In genomic region chr5:40383719-40384651, GRCh38 we compare ENCODE assay signal across 9 cellular contexts.
DNase-seq lines count a peak whose midpoint lies in the region; ATAC-seq, FAIRE-seq and TF ChIP-seq lines count a peak whose summit lies in the region.
"Had no signal": no experiment of that assay in that cellular context is flagged by ENCODE, and none has a peak within 500 bp of the region (broad histone marks: within the 10 kb centered on the region; RNA-seq: fewer than 3 reads in every experiment).

No MANE protein-coding gene starts in this region.

- H3K27ac ChIP-seq in CD4-positive, alpha-beta T cell (ENCODE audit: low read depth, low read length): no peak overlapping the region
- H3K27ac ChIP-seq in dorsolateral prefrontal cortex: no peak overlapping the region

- no peaks in the 10 kb centered on the region for H3K36me3 Mint-ChIP-seq in CD4-positive, alpha-beta T cell (ENCODE audit: low read depth)

- peak overlapping the region; percentile 35 for H3K4me3 Mint-ChIP-seq in CD4-positive, alpha-beta T cell
- H3K4me3 Mint-ChIP-seq: nephron had no signal

- CTCF ChIA-PET in CD4-positive, alpha-beta T cell (lab: Charles Lee): interaction anchor here (1.3 to 1.5 kb wide), 3 partner anchors 10 to 297 kb away, joined by 3 to 5 read pairs (median 4); no protein-coding TSS in a partner anchor

- no peaks in the 10 kb centered on the region for H3K27me3 ChIP-seq in CD4-positive, alpha-beta T cell (ENCODE audit: control insufficient read depth, insufficient read depth, low read length)
- peaks cover 0 to 5% (median 0%) of the 10 kb centered on the region in 45 donors for H3K27me3 ChIP-seq in dorsolateral prefrontal cortex

- peak overlapping the region; percentile 54 for H3K27ac Mint-ChIP-seq in CD4-positive, alpha-beta T cell
- H3K27ac Mint-ChIP-seq: nephron had no signal

- peak; percentile 22 for ATAC-seq in CD4-positive, alpha-beta T cell (ENCODE audit: poor library complexity)
- ATAC-seq in GM21786 (IDR thresholded peaks at IDR 0.05; ENCODE audit: unreplicated experiment) (peak; percentile 28), HG02840 (IDR thresholded peaks at IDR 0.05; ENCODE audit: low FRiP score, unreplicated experiment) (no peak), left colon (no peak)

- POLR2A ChIA-PET in CD4-positive, alpha-beta T cell (lab: Charles Lee): interaction anchor here (1.1 to 1.5 kb wide), 5 partner anchors 8 to 297 kb away, joined by 3 to 4 read pairs (median 3); no protein-coding TSS in a partner anchor

- H3K27me3 Mint-ChIP-seq in CD4-positive, alpha-beta T cell: no peaks in the 10 kb centered on the region

- intact Hi-C loops in CD4-positive, alpha-beta T cell (cut with DNase I, micrococcal nuclease): loop anchor here in 1 of 2 experiments (2.0 kb wide), 1 partner anchor 27 kb away; no protein-coding TSS in a partner anchor
- intact Hi-C loops in left colon (cut with DNase I, micrococcal nuclease): no loop called here
- intact Hi-C loops in dorsolateral prefrontal cortex (cut with DNase I): no loop called here

- no peak for FAIRE-seq in D721Med (lab: Jason Lieb, UNC)

- H3K9me3 Mint-ChIP-seq in CD4-positive, alpha-beta T cell: peaks cover 6% of the 10 kb centered on the region

- no peaks in the 10 kb centered on the region for H3K9me3 ChIP-seq in CD4-positive, alpha-beta T cell (ENCODE audit: control insufficient read depth, low read length)

- H3K4me3 ChIP-seq in dorsolateral prefrontal cortex: no peak overlapping the region

- peaks cover 60% of the 10 kb centered on the region for H3K4me1 Mint-ChIP-seq in CD4-positive, alpha-beta T cell (ENCODE audit: low read depth)
- H3K4me1 Mint-ChIP-seq: nephron had no signal

- DNase-seq in CD4-positive, alpha-beta T cell: no peak
- DNase-seq in RPMI7951 (ENCODE audit: low read depth): peak; percentile 82
- peak; percentile 26 for DNase-seq in fibroblast of the conjunctiva (ENCODE audit: low read depth)
- no peak for DNase-seq in left colon
- DNase-seq in dorsolateral prefrontal cortex: no peak
- DNase-seq in D721Med (ENCODE audit: insufficient read length, low spot score): no peak

- TF ChIP-seq CTCF in CD4-positive, alpha-beta T cell (IDR thresholded peaks at IDR 0.05): no peak
- TF ChIP-seq CTCF in dorsolateral prefrontal cortex (IDR thresholded peaks at IDR 0.05 in 54 of 56, conservative IDR thresholded peaks at IDR 0.05 in 2 of 56; ENCODE audit: low read depth in 1 of 56, partially characterized antibody in 56 of 56) (no peak), D721Med (IDR thresholded peaks at IDR 0.05; ENCODE audit: insufficient read depth, missing control alignments) (no peak)

Comparison
In these comparisons a context has a peak if more than half of its experiments do, and no peak if none do; other contexts are left out.
1. ATAC-seq: peak in CD4-positive, alpha-beta T cell (single experiment) and GM21786 (single experiment); none in HG02840 (single experiment) and left colon (single experiment).
2. DNase-seq: peak in RPMI7951 (single experiment) and fibroblast of the conjunctiva (single experiment); none in CD4-positive, alpha-beta T cell (0 of 10), left colon (0 of 2), dorsolateral prefrontal cortex (0 of 10) and D721Med (single experiment).